ENCODE assay signal across 24 cellular contexts in genomic region chr9:91781116-91781515, GRCh38.
"Had no signal": no experiment of that assay in that cellular context is flagged by ENCODE, and none has a peak within 500 bp of the region (broad histone marks: within the 10 kb centered on the region; RNA-seq: fewer than 3 reads in every experiment).

No MANE protein-coding gene starts in this region.

- H3K36me3 Mint-ChIP-seq: activated naive CD4-positive, alpha-beta T cell treated with anti-CD3 and anti-CD28 coated beads, Interleukin-2, amount 10 ng/mL, durations not matched to agents 7 days and 5 days; activated naive CD8-positive, alpha-beta T cell treated with anti-CD3 and anti-CD28 coated beads, Interleukin-2, amount 10 ng/mL, durations not matched to agents 7 days and 5 days; naive B cell; T-cell had no signal

- H3K4me1 Mint-ChIP-seq: naive B cell had no signal

- H3K27me3 ChIP-seq: ascending aorta, uterus had no signal

- DNase-seq: activated CD4-positive, alpha-beta T cell treated with anti-CD3 and anti-CD28 coated beads for 36 hours; activated CD4-positive, CD25-positive, alpha-beta regulatory T cell; activated CD8-positive, alpha-beta T cell treated with anti-CD3 and anti-CD28 coated beads, Interleukin-2, amount 10 ng/mL, durations not matched to agents 7 days and 5 days; activated effector memory CD4-positive, alpha-beta T cell treated with anti-CD3 and anti-CD28 coated beads, Interleukin-2, amount 50 U/mL, for 16 hours; activated naive CD4-positive, alpha-beta T cell treated with anti-CD3 and anti-CD28 coated beads, Interleukin-2, amount 10 ng/mL, durations not matched to agents 7 days and 5 days; activated naive CD8-positive, alpha-beta T cell treated with anti-CD3 and anti-CD28 coated beads, Interleukin-2, amount 10 ng/mL, durations not matched to agents 7 days and 5 days; activated T-cell treated with anti-CD3 and anti-CD28 coated beads, Interleukin-2, amount 50 U/mL, for 1 hour; central memory CD4-positive, alpha-beta T cell; hippocampal formation; kidney; left colon; mammary epithelial cell; naive B cell; right cardiac atrium; spleen; stimulated activated naive CD4-positive, alpha-beta T cell treated with Interleukin-2 at 50 U/mL for 16 hours; T-cell; trophoblast cell; uterus had no signal

- H3K4me3 Mint-ChIP-seq: activated CD4-positive, alpha-beta T cell treated with anti-CD3 and anti-CD28 coated beads for 36 hours; activated CD8-positive, alpha-beta T cell treated with anti-CD3 and anti-CD28 coated beads, Interleukin-2, amount 10 ng/mL, durations not matched to agents 7 days and 5 days; activated naive CD4-positive, alpha-beta T cell treated with anti-CD3 and anti-CD28 coated beads, Interleukin-2, amount 10 ng/mL, durations not matched to agents 7 days and 5 days; activated naive CD8-positive, alpha-beta T cell treated with anti-CD3 and anti-CD28 coated beads, Interleukin-2, amount 10 ng/mL, durations not matched to agents 7 days and 5 days; activated T-helper 1 cell treated with anti-CD3 and anti-CD28 coated beads, Interleukin-12 subunit alpha, Interleukin-12 subunit beta, Interleukin-2, Interleukin-4 antibody, amounts not matched to agents 30 ng/mL and 10 ng/mL and 1 ng/mL, durations not matched to agents 14 hours and 24 hours and 36 hours; dendritic cell treated with granulocyte-macrophage colony-stimulating factor and Interleukin-4, amounts not matched to agents 40 ng/mL and 50 ng/mL, for 4 days; mesothelial cell of epicardium; naive B cell; T-cell had no signal

- H3K27ac ChIP-seq: ascending aorta, spleen, thoracic aorta, uterus had no signal

- ATAC-seq: activated CD4-positive, alpha-beta T cell treated with anti-CD3 and anti-CD28 coated beads for 36 hours; activated CD8-positive, alpha-beta T cell treated with anti-CD3 and anti-CD28 coated beads, Interleukin-2, amount 10 ng/mL, durations not matched to agents 7 days and 5 days; left colon; right cardiac atrium; T-cell had no signal

- H3K9me3 Mint-ChIP-seq: activated naive CD8-positive, alpha-beta T cell treated with anti-CD3 and anti-CD28 coated beads, Interleukin-2, amount 10 ng/mL, durations not matched to agents 7 days and 5 days; activated T-helper 1 cell treated with anti-CD3 and anti-CD28 coated beads, Interleukin-12 subunit alpha, Interleukin-12 subunit beta, Interleukin-2, Interleukin-4 antibody, amounts not matched to agents 30 ng/mL and 10 ng/mL and 1 ng/mL, durations not matched to agents 14 hours and 24 hours and 36 hours; dendritic cell treated with granulocyte-macrophage colony-stimulating factor and Interleukin-4, amounts not matched to agents 40 ng/mL and 50 ng/mL, for 4 days; mesothelial cell of epicardium had no signal

- H3K36me3 ChIP-seq: ascending aorta, spleen, thoracic aorta, uterus had no signal

- H3K4me3 ChIP-seq: ascending aorta, spleen, thoracic aorta, uterus had no signal

- H3K4me1 ChIP-seq: ascending aorta, uterus had no signal

- H3K27ac Mint-ChIP-seq: activated CD4-positive, alpha-beta T cell treated with anti-CD3 and anti-CD28 coated beads for 36 hours; activated CD8-positive, alpha-beta T cell treated with anti-CD3 and anti-CD28 coated beads, Interleukin-2, amount 10 ng/mL, durations not matched to agents 7 days and 5 days; activated naive CD4-positive, alpha-beta T cell treated with anti-CD3 and anti-CD28 coated beads, Interleukin-2, amount 10 ng/mL, durations not matched to agents 7 days and 5 days; activated naive CD8-positive, alpha-beta T cell treated with anti-CD3 and anti-CD28 coated beads, Interleukin-2, amount 10 ng/mL, durations not matched to agents 7 days and 5 days; activated T-helper 1 cell treated with anti-CD3 and anti-CD28 coated beads, Interleukin-12 subunit alpha, Interleukin-12 subunit beta, Interleukin-2, Interleukin-4 antibody, amounts not matched to agents 30 ng/mL and 10 ng/mL and 1 ng/mL, durations not matched to agents 14 hours and 24 hours and 36 hours; dendritic cell treated with granulocyte-macrophage colony-stimulating factor and Interleukin-4, amounts not matched to agents 40 ng/mL and 50 ng/mL, for 4 days; T-cell had no signal

- H3K9me3 ChIP-seq: ascending aorta, spleen, thoracic aorta, uterus had no signal
